In the genomic region with DNA sequence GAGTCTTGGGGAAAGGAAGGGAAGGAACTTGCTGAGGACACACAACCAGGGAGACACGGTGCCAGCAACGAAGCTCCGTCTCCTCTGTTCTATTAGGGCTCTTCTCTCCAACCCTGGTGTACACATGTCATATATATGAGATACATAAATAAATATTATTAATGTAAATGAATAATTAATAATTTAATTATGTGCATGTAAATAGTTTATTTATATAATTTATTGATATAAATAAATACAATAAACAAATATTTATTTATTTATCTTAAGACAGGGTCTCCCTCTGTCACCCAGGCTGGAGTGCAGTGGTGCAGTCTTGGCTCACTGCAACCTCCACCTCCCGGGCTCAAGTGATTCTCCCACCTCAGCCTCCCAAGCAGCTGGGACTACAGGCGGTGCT, we compare ENCODE assay signal across 8 cellular contexts. TPM values are rescaled to one million over a fixed set of nuclear protein-coding genes. Genes with fewer than 3 reads are reported as not detected.
"Had no signal": no experiment of that assay in that cellular context is flagged by ENCODE, and none has a peak within 500 bp of the region (broad histone marks: within the 10 kb centered on the region; RNA-seq: fewer than 3 reads in every experiment).

No MANE protein-coding gene starts in this region.

RNA-seq across cellular contexts. Expression of a gene that starts 17.4 kb away (rescaled TPM):
- total RNA-seq: subcutaneous adipose tissue, suprapubic skin, thoracic aorta, tibial nerve, upper lobe of left lung, upper lobe of right lung, ureter had no signal
- polyA plus RNA-seq: urinary bladder had no signal
